ENCODE assay signal across 8 cellular contexts in genomic region chr5:138463335-138464017, GRCh38. TPM values are rescaled to one million over a fixed set of nuclear protein-coding genes. Genes with fewer than 3 reads are reported as not detected.
DNase-seq lines count a peak whose midpoint lies in the region; ATAC-seq, FAIRE-seq and TF ChIP-seq lines count a peak whose summit lies in the region.

No MANE protein-coding gene starts in this region.

- POLR2A ChIA-PET in BJ (lab: Charles Lee) (interaction anchor here (0.5 kb wide), 1 partner anchor 1176 kb away, joined by 3 read pairs; no protein-coding TSS in a partner anchor), K562 (lab: Yijun Ruan, JAX) (interaction anchor here (0.7 to 4.0 kb wide), 6 partner anchors 8 to 281 kb away, joined by 3 to 46 read pairs (median 4); no protein-coding TSS in a partner anchor), HepG2 (lab: Yijun Ruan, JAX) (interaction anchor here (1.0 to 4.0 kb wide), 6 partner anchors 18 to 112 kb away, joined by 3 to 58 read pairs (median 6); partner anchors contain the start of gene HSPA9)

- peak; percentile 27 for TF ChIP-seq CTCF in BJ (IDR thresholded peaks at IDR 0.05; ENCODE audit: insufficient read depth, low read depth, low read length)
- peak; percentile 52 to 65 (median 62) for TF ChIP-seq CTCF in K562 (IDR thresholded peaks at IDR 0.05 in 2 of 3, conservative IDR thresholded peaks at IDR 0.05 in 1 of 3; ENCODE audit: insufficient read depth in 2 of 3, low read depth in 1 of 3, low read length in 3 of 3)
- peak; percentile 69 for TF ChIP-seq CTCF in HepG2 (CRISPR knock-in tag; IDR thresholded peaks at IDR 0.05)
- no peak for TF ChIP-seq CTCF in tibial artery (IDR thresholded peaks at IDR 0.05)

- no TSS peak for BruUV-seq in K562 (replicated peaks; lab: Mats Ljungman, UMichigan)
- no TSS peak for BruUV-seq in HepG2 (replicated peaks; lab: Mats Ljungman, UMichigan)

- H3K36me3 ChIP-seq in BJ (ENCODE audit: control insufficient read depth, insufficient read depth, low read length) (peaks cover 8% of the 10 kb centered on the region), Karpas-422 (ENCODE audit: insufficient read depth, low read length) (no peaks in the 10 kb centered on the region), K562 (ENCODE audit: control insufficient read depth, insufficient read depth, low read length) (peaks cover 29% of the 10 kb centered on the region), HepG2 (replicated peaks in 1 of 2; ENCODE audit: control insufficient read depth in 1 of 2, insufficient read depth in 2 of 2, low read length in 2 of 2) (peaks cover 0 to 7% of the 10 kb centered on the region in 2 experiments; a peak in 2 of 5 replicates), tibial artery (peaks cover 0 to 13% (median 10%) of the 10 kb centered on the region in 3 donors)

- H3K79me2 ChIP-seq in Karpas-422 (ENCODE audit: low read length) = no peaks in the 10 kb centered on the region
- peaks cover 32% of the 10 kb centered on the region for H3K79me2 ChIP-seq in K562 (ENCODE audit: control insufficient read depth, insufficient read depth, low read length)
- H3K79me2 ChIP-seq in HepG2 (ENCODE audit: insufficient read depth, low read length) = peaks cover 3% of the 10 kb centered on the region

- in situ Hi-C loops in K562 (cut with MboI) (loop anchor here (5.0 kb wide), 1 partner anchor 39 kb away; no protein-coding TSS in a partner anchor), HepG2 (cut with HindIII; ENCODE audit: extremely low pct_ligation_motif_present, low pct_unique_long_range_greater_than_20kb) (loop anchor here (5.0 kb wide), 1 partner anchor 79 kb away; the partner anchor contains the start of gene ETF1)

- H3K27ac ChIP-seq in Karpas-422 (ENCODE audit: low read length) = peak overlapping the region; percentile 40; the same call in 1 of the 2 replicates
- H3K27ac ChIP-seq in K562 (ENCODE audit: extremely low read depth, low read depth, low read length) = peak overlapping the region; percentile 91
- H3K27ac ChIP-seq in HepG2 (ENCODE audit: extremely low read length, insufficient read depth, low read length) = peak overlapping the region; percentile 95
- H3K27ac ChIP-seq in tibial artery = peak overlapping the region; percentile 93 to 95

- H3K4me2 ChIP-seq in Karpas-422 (ENCODE audit: low read depth, low read length, poor library complexity, severe bottlenecking) = peak overlapping the region; percentile 96
- peak overlapping the region; percentile 86 for H3K4me2 ChIP-seq in K562 (ENCODE audit: insufficient read depth, low read length)
- peak overlapping the region; percentile 83 for H3K4me2 ChIP-seq in HepG2 (ENCODE audit: low read depth, low read length)

- no peaks in the 10 kb centered on the region for H3K9me3 ChIP-seq in Karpas-422 (ENCODE audit: low read length)
- no peaks in the 10 kb centered on the region for H3K9me3 ChIP-seq in K562 (replicated peaks; ENCODE audit: control insufficient read depth, insufficient read depth, low read depth, low read length)
- no peaks in the 10 kb centered on the region for H3K9me3 ChIP-seq in HepG2 (ENCODE audit: low read length)
- no peaks in the 10 kb centered on the region for H3K9me3 ChIP-seq in tibial artery

- peak overlapping the region; percentile 78 for H3K9ac ChIP-seq in Karpas-422 (ENCODE audit: low read length)
- peak overlapping the region; percentile 93 to 95 for H3K9ac ChIP-seq in K562 (ENCODE audit: insufficient read depth in 1 of 2, low read depth in 2 of 2, low read length in 2 of 2)
- peak overlapping the region; percentile 81 for H3K9ac ChIP-seq in HepG2 (ENCODE audit: insufficient read depth, low read depth, low read length)

- TF ChIP-seq RAD21 in K562 (CRISPR knock-in tag; conservative IDR thresholded peaks at IDR 0.05 in 1 of 2, IDR thresholded peaks at IDR 0.05 in 1 of 2) = peak; percentile 25 to 57; a peak in 3 of 4 replicates
- TF ChIP-seq RAD21 in HepG2 (CRISPR knock-in tag; IDR thresholded peaks at IDR 0.05) = peak; percentile 36; the same call in 1 of the 2 replicates

- H3K9me2 ChIP-seq in Karpas-422 (replicated peaks; ENCODE audit: insufficient read depth, low read length) = no peaks in the 10 kb centered on the region

- no peaks in the 10 kb centered on the region for H3K27me3 ChIP-seq in BJ (ENCODE audit: control insufficient read depth, insufficient read depth, low read length)
- H3K27me3 ChIP-seq in Karpas-422 (ENCODE audit: low read length) = peaks cover 4% of the 10 kb centered on the region; the same call in 1 of the 2 replicates
- H3K27me3 ChIP-seq in K562 (ENCODE audit: control insufficient read depth in 2 of 2, insufficient read depth in 2 of 2, low read length in 2 of 2) = no peaks in the 10 kb centered on the region
- H3K27me3 ChIP-seq in HepG2 (ENCODE audit: control insufficient read depth in 1 of 2, insufficient read depth in 2 of 2, low read length in 2 of 2) = peaks cover 0 to 8% of the 10 kb centered on the region in 2 experiments; a peak in 3 of 5 replicates
- no peaks in the 10 kb centered on the region for H3K27me3 ChIP-seq in tibial artery

- TF ChIP-seq EP300 in K562 (IDR thresholded peaks at IDR 0.05; ENCODE audit: low read length) = no peak
- no peak for TF ChIP-seq EP300 in HepG2 (IDR thresholded peaks at IDR 0.05; ENCODE audit: low read depth in 2 of 2, low read length in 2 of 2)
- TF ChIP-seq EP300 in HepG2 (CRISPR knock-in tag; IDR thresholded peaks at IDR 0.05; ENCODE audit: borderline replicate concordance) = no peak

- CTCF ChIA-PET in BJ (lab: Yijun Ruan, JAX) = interaction anchor here (1.0 to 11.1 kb wide), 9 partner anchors 8 to 84 kb away, joined by 5 to 101 read pairs (median 11); partner anchors contain the start of gene ETF1
- CTCF ChIA-PET in K562 (lab: Yijun Ruan, JAX; ENCODE audit: low intra/inter-chr PET ratio) = interaction anchor here (0.6 to 3.2 kb wide), 6 partner anchors 14 to 116 kb away, joined by 3 to 57 read pairs (median 3); partner anchors contain the start of gene ETF1
- CTCF ChIA-PET in HepG2 (lab: Yijun Ruan, JAX; ENCODE audit: low intra/inter-chr PET ratio, low total read pairs) = interaction anchor here (1.1 to 2.5 kb wide), 2 partner anchors 29 to 40 kb away, joined by 4 to 29 read pairs; no protein-coding TSS in a partner anchor

- FAIRE-seq in K562 (lab: Jason Lieb, UNC) (peak; percentile 75), HepG2 (lab: Jason Lieb, UNC) (no peak)

- intact Hi-C loops in K562 (cut with micrococcal nuclease) (loop anchor here (1.0 to 2.0 kb wide), 4 partner anchors 29 to 799 kb away; partner anchors contain the start of gene ETF1), HepG2 (cut with micrococcal nuclease; ENCODE audit: unreplicated experiment) (loop anchor here (1.0 to 2.0 kb wide), 2 partner anchors 40 to 79 kb away; partner anchors contain the start of gene ETF1), tibial artery (cut with DNase I; ENCODE audit: low total_unique reads) (loop anchor here (2.0 kb wide), 1 partner anchor 79 kb away; the partner anchor contains the start of gene ETF1)

- no peaks in the 10 kb centered on the region; the same call in 1 of the 2 replicates for H4K20me1 ChIP-seq in Karpas-422 (ENCODE audit: insufficient read depth, low read depth, low read length)
- H4K20me1 ChIP-seq in K562 (replicated peaks; ENCODE audit: control insufficient read depth, insufficient read depth, low read length) = peaks cover 29% of the 10 kb centered on the region
- H4K20me1 ChIP-seq in HepG2 (ENCODE audit: insufficient read depth, low read length) = peaks cover 3% of the 10 kb centered on the region; the same call in 1 of the 2 replicates

- peaks cover 22% of the 10 kb centered on the region for H3K9me1 ChIP-seq in K562 (ENCODE audit: control insufficient read depth, insufficient read depth, low read length)

- DNase-seq in BJ (ENCODE audit: low read depth) (no peak), Karpas-422 (peak; percentile 57), K562 (ENCODE audit: extremely low read depth in 1 of 4, low spot score in 3 of 4) (peak; percentile 30 to 75 (median 48)), HepG2 (ENCODE audit: low spot score) (no peak), tibial artery (no peak), retina (no peak)

- no peak for ATAC-seq in K562
- ATAC-seq in HepG2 = peak; percentile 12
- no peak for ATAC-seq in GM18517 (IDR thresholded peaks at IDR 0.05; ENCODE audit: unreplicated experiment)
- no peak for ATAC-seq in HG03457 (IDR thresholded peaks at IDR 0.05; ENCODE audit: unreplicated experiment)

- TF ChIP-seq POLR2A in K562 (conservative IDR thresholded peaks at IDR 0.05) (no peak), HepG2 (IDR thresholded peaks at IDR 0.05; ENCODE audit: insufficient read depth in 1 of 2, low read depth in 2 of 2, low read length in 2 of 2) (0 out of 4 replicates have a peak, but pooled peaks of 1 of the 2 experiments have one; percentile 34)

- WGBS in K562 (ENCODE audit: insufficient coverage, low coverage, missing lambda C conversion rate) = 20% methylated on average over 20 of the region's 23 CpGs
- 11% methylated on average over 12 of the region's 23 CpGs for WGBS in HepG2 (ENCODE audit: low lambda C conversion rate)

- H3K4me1 ChIP-seq in Karpas-422 (ENCODE audit: low read length) = peaks cover 21% of the 10 kb centered on the region
- H3K4me1 ChIP-seq in K562 (replicated peaks in 1 of 2; ENCODE audit: control insufficient read depth in 2 of 2, insufficient read depth in 2 of 2, low read length in 2 of 2) = peaks cover 28 to 65% of the 10 kb centered on the region in 2 experiments
- H3K4me1 ChIP-seq in HepG2 (ENCODE audit: insufficient read depth, low read length) = peaks cover 54% of the 10 kb centered on the region
- H3K4me1 ChIP-seq in tibial artery = peaks cover 0 to 47% (median 33%) of the 10 kb centered on the region in 4 donors

- H3K4me3 ChIP-seq in BJ (ENCODE audit: low read depth, low read length) (peak overlapping the region; percentile 84), Karpas-422 (ENCODE audit: low read length) (peak overlapping the region; percentile 73), K562 (peak overlapping the region; percentile 90), HepG2 (replicated peaks in 1 of 3; ENCODE audit: insufficient read depth in 1 of 3, low read depth in 2 of 3, low read length in 3 of 3) (peak overlapping the region; percentile 61 to 78 (median 66)), tibial artery (peak overlapping the region; percentile 60 to 85)

- H2AFZ ChIP-seq in Karpas-422 (ENCODE audit: low read length) = peak overlapping the region; percentile 88
- peak overlapping the region; percentile 73 for H2AFZ ChIP-seq in K562 (ENCODE audit: low read depth, low read length)
- no peak overlapping the region for H2AFZ ChIP-seq in HepG2 (ENCODE audit: low read length)

RNA-seq across cellular contexts. Expression of gene EGR1, which starts 1.8 kb away (rescaled TPM):
- polyA plus RNA-seq in BJ (2011; rRNA removed) = 4.7 and 5.4 TPM in 2 replicates
- 8.9 and 12.4 TPM in 2 replicates for polyA minus RNA-seq in BJ (2011; rRNA and poly(A)+ RNA removed)
- 0.61 and 1.7 TPM in 2 replicates for total RNA-seq in Karpas-422 (2014; rRNA removed; shearing (Covaris generic); ENCODE audit: low replicate concordance)
- 105 and 112 TPM in 2 replicates for total RNA-seq in K562 (2011; cell fraction: chromatin; rRNA removed; ENCODE audit: low replicate concordance)
- 51.7 and 57.5 TPM in 2 replicates for total RNA-seq in K562 (2011; cell fraction: nucleolus; rRNA removed)
- 70.1 and 77.6 TPM in 2 replicates for total RNA-seq in K562 (2011; cell fraction: nucleoplasm; rRNA removed)
- 10.1 and 32.7 TPM in 2 replicates for total RNA-seq in K562 (2014; rRNA removed)
- 12.0 and 19.7 TPM in 2 replicates for total RNA-seq in K562 (2014; rRNA removed; fragmentation: Illumina TruSeq; extraction: Trizol)
- total RNA-seq in K562 (2015; rRNA removed; fragmentation: Illumina TruSeq; extraction: Trizol) = 1.3 and 1.7 TPM in 2 replicates
- total RNA-seq in K562 (2021) = 77.0 and 135 TPM in 2 replicates
- polyA plus RNA-seq in K562 (2011; rRNA removed) = 9.0 and 12.2 TPM in 2 replicates
- polyA plus RNA-seq in K562 (2011; cell fraction: cytosol; rRNA removed) = 10.0 and 22.8 TPM in 2 replicates
- 25.0 and 99.0 TPM in 2 replicates for polyA plus RNA-seq in K562 (2011; cell fraction: nucleus; rRNA removed)
- polyA plus RNA-seq in K562 (2012) = 195 and 197 TPM in 2 replicates
- 78.6 and 132 TPM in 2 replicates for polyA plus RNA-seq in K562 (2014; fragmentation: Illumina TruSeq; extraction: Trizol)
- polyA plus RNA-seq in K562 (2014; fragmentation: Nextera tagmentation; extraction: Ambion mirVana) = 10 to 100 TPM; 21.5 to 43.6 TPM
- 54.7 and 102 TPM in 2 replicates for polyA plus RNA-seq in K562 (2014; rRNA removed)
- 8.4 and 15.0 TPM in 2 replicates for polyA minus RNA-seq in K562 (2011; rRNA and poly(A)+ RNA removed)
- 36.2 and 53.5 TPM in 2 replicates for polyA minus RNA-seq in K562 (2011; cell fraction: cytosol; rRNA and poly(A)+ RNA removed)
- 13.7 and 30.8 TPM in 2 replicates for polyA minus RNA-seq in K562 (2011; cell fraction: nucleus; rRNA and poly(A)+ RNA removed)
- total RNA-seq in HepG2 (2016; rRNA removed; fragmentation: Illumina TruSeq; extraction: Trizol) = 4.5 and 5.6 TPM in 2 replicates
- total RNA-seq in HepG2 (2016; cell fraction: cytosol; rRNA removed; fragmentation: Illumina TruSeq; extraction: Trizol; ENCODE audit: low read depth) = 1.2 and 1.5 TPM in 2 replicates
- total RNA-seq in HepG2 (2016; cell fraction: insoluble cytoplasmic fraction; rRNA removed; fragmentation: Illumina TruSeq; extraction: Trizol) = 3.9 and 5.3 TPM in 2 replicates
- 6.1 and 7.2 TPM in 2 replicates for total RNA-seq in HepG2 (2016; cell fraction: membrane; rRNA removed; fragmentation: Illumina TruSeq; extraction: Trizol)
- total RNA-seq in HepG2 (2016; cell fraction: nucleus; rRNA removed; fragmentation: Illumina TruSeq; extraction: Trizol) = 12.2 and 14.1 TPM in 2 replicates
- polyA plus RNA-seq in HepG2 (2011; rRNA removed) = 4.1 and 6.0 TPM in 2 replicates
- polyA plus RNA-seq in HepG2 (2011; cell fraction: cytosol; rRNA removed) = 3.2 TPM in 2 replicates
- 15.1 and 28.0 TPM in 2 replicates for polyA plus RNA-seq in HepG2 (2011; cell fraction: nucleus; rRNA removed)
- polyA plus RNA-seq in HepG2 (2012) = 8.0 and 12.9 TPM in 2 replicates
- 7.1 and 8.0 TPM in 2 replicates for polyA plus RNA-seq in HepG2 (2016; cell fraction: cytosol; fragmentation: Illumina TruSeq; extraction: Trizol; ENCODE audit: low read depth)
- polyA plus RNA-seq in HepG2 (2016; cell fraction: insoluble cytoplasmic fraction; fragmentation: Illumina TruSeq; extraction: Trizol; ENCODE audit: low read depth) = 24.2 and 37.9 TPM in 2 replicates
- 26.2 and 30.0 TPM in 2 replicates for polyA plus RNA-seq in HepG2 (2016; cell fraction: membrane; fragmentation: Illumina TruSeq; extraction: Trizol; ENCODE audit: low read depth)
- polyA plus RNA-seq in HepG2 (2016; cell fraction: nucleus; fragmentation: Illumina TruSeq; extraction: Trizol; ENCODE audit: insufficient read depth, low read depth) = 86.2 and 90.3 TPM in 2 replicates
- 0.91 and 8.0 TPM in 2 replicates for polyA minus RNA-seq in HepG2 (2011; rRNA and poly(A)+ RNA removed; ENCODE audit: low replicate concordance)
- polyA minus RNA-seq in HepG2 (2011; cell fraction: cytosol; rRNA and poly(A)+ RNA removed) = 7.8 and 10.3 TPM in 2 replicates
- 5.7 and 14.2 TPM in 2 replicates for polyA minus RNA-seq in HepG2 (2011; cell fraction: nucleus; rRNA and poly(A)+ RNA removed)

RNA-seq across cellular contexts. Expression of gene REEP2, which starts 24.6 kb away (rescaled TPM):
- polyA plus RNA-seq in BJ (2011; rRNA removed) (12.0 and 14.0 TPM in 2 replicates), K562 (2011; rRNA removed) (0.69 and 1.1 TPM in 2 replicates), K562 (2014; fragmentation: Illumina TruSeq; extraction: Trizol) (0.13 and 0.54 TPM in 2 replicates), K562 (2014; fragmentation: Nextera tagmentation; extraction: Ambion mirVana) (under 1 TPM in 1 of 2 experiments, not detected in 1; 0.03 TPM), K562 (2014; rRNA removed) (0.05 and 0.32 TPM in 2 replicates), HepG2 (2011; rRNA removed) (7.8 and 9.2 TPM in 2 replicates)
- 12.5 and 15.6 TPM in 2 replicates for polyA minus RNA-seq in BJ (2011; rRNA and poly(A)+ RNA removed)
- 1.8 and 3.1 TPM in 2 replicates for total RNA-seq in Karpas-422 (2014; rRNA removed; shearing (Covaris generic); ENCODE audit: low replicate concordance)
- 0.30 and 2.6 TPM in 2 replicates for total RNA-seq in K562 (2011; cell fraction: chromatin; rRNA removed; ENCODE audit: low replicate concordance)
- 0.67 and 0.92 TPM in 2 replicates for total RNA-seq in K562 (2011; cell fraction: nucleolus; rRNA removed)
- 0.76 and 1.8 TPM in 2 replicates for total RNA-seq in K562 (2011; cell fraction: nucleoplasm; rRNA removed)
- total RNA-seq in K562 (2014; rRNA removed) (0.09 and 0.49 TPM in 2 replicates), K562 (2014; rRNA removed; fragmentation: Illumina TruSeq; extraction: Trizol) (0.11 TPM in 1 of 2 replicates, not detected in the other), K562 (2015; rRNA removed; fragmentation: Illumina TruSeq; extraction: Trizol) (0.26 and 0.29 TPM in 2 replicates), K562 (2021) (0.44 and 0.63 TPM in 2 replicates), HepG2 (2016; rRNA removed; fragmentation: Illumina TruSeq; extraction: Trizol) (3.8 and 5.3 TPM in 2 replicates)
- 1.3 and 1.6 TPM in 2 replicates for polyA plus RNA-seq in K562 (2011; cell fraction: cytosol; rRNA removed)
- polyA plus RNA-seq in K562 (2011; cell fraction: nucleus; rRNA removed) = 2.2 and 3.1 TPM in 2 replicates
- 0.42 TPM in 2 replicates for polyA plus RNA-seq in K562 (2012)
- polyA minus RNA-seq in K562 (2011; rRNA and poly(A)+ RNA removed) = 0.99 and 2.2 TPM in 2 replicates
- 0.95 TPM in 1 of 2 replicates, not detected in the other for polyA minus RNA-seq in K562 (2011; cell fraction: cytosol; rRNA and poly(A)+ RNA removed)
- 0.11 and 0.67 TPM in 2 replicates for polyA minus RNA-seq in K562 (2011; cell fraction: nucleus; rRNA and poly(A)+ RNA removed)
- 9.0 and 9.4 TPM in 2 replicates for total RNA-seq in HepG2 (2016; cell fraction: cytosol; rRNA removed; fragmentation: Illumina TruSeq; extraction: Trizol; ENCODE audit: low read depth)
- total RNA-seq in HepG2 (2016; cell fraction: insoluble cytoplasmic fraction; rRNA removed; fragmentation: Illumina TruSeq; extraction: Trizol) = 3.9 and 5.8 TPM in 2 replicates
- 14.7 TPM in 2 replicates for total RNA-seq in HepG2 (2016; cell fraction: membrane; rRNA removed; fragmentation: Illumina TruSeq; extraction: Trizol)
- total RNA-seq in HepG2 (2016; cell fraction: nucleus; rRNA removed; fragmentation: Illumina TruSeq; extraction: Trizol) = 3.5 and 4.5 TPM in 2 replicates
- polyA plus RNA-seq in HepG2 (2011; cell fraction: cytosol; rRNA removed) = 6.4 and 8.0 TPM in 2 replicates
- 11.6 and 14.0 TPM in 2 replicates for polyA plus RNA-seq in HepG2 (2011; cell fraction: nucleus; rRNA removed)
- polyA plus RNA-seq in HepG2 (2012) = 6.1 and 6.7 TPM in 2 replicates
- 19.5 and 20.0 TPM in 2 replicates for polyA plus RNA-seq in HepG2 (2016; cell fraction: cytosol; fragmentation: Illumina TruSeq; extraction: Trizol; ENCODE audit: low read depth)
- 6.3 and 6.4 TPM in 2 replicates for polyA plus RNA-seq in HepG2 (2016; cell fraction: insoluble cytoplasmic fraction; fragmentation: Illumina TruSeq; extraction: Trizol; ENCODE audit: low read depth)
- polyA plus RNA-seq in HepG2 (2016; cell fraction: membrane; fragmentation: Illumina TruSeq; extraction: Trizol; ENCODE audit: low read depth) = 24.8 and 25.5 TPM in 2 replicates
- polyA plus RNA-seq in HepG2 (2016; cell fraction: nucleus; fragmentation: Illumina TruSeq; extraction: Trizol; ENCODE audit: insufficient read depth, low read depth) = 14.2 and 15.5 TPM in 2 replicates
- 11.3 TPM in 1 of 2 replicates, not detected in the other for polyA minus RNA-seq in HepG2 (2011; rRNA and poly(A)+ RNA removed; ENCODE audit: low replicate concordance)
- 4.0 and 5.3 TPM in 2 replicates for polyA minus RNA-seq in HepG2 (2011; cell fraction: cytosol; rRNA and poly(A)+ RNA removed)
- polyA minus RNA-seq in HepG2 (2011; cell fraction: nucleus; rRNA and poly(A)+ RNA removed) = 3.1 and 6.0 TPM in 2 replicates

Comparison
In these comparisons a context has a peak if more than half of its experiments do, and no peak if none do; other contexts are left out.
1. DNase-seq: peak in Karpas-422 (single experiment) and K562 (4 of 4); none in BJ (single experiment), HepG2 (single experiment), tibial artery (0 of 2) and retina (single experiment).
2. CTCF ChIP-seq: peak in BJ (single experiment), K562 (3 of 3) and HepG2 (single experiment); none in tibial artery (0 of 2).
3. H3K27ac ChIP-seq: peak in every context shown above with its lines; median percentile 95 in HepG2; 94 in tibial artery; 91 in K562; 40 in Karpas-422.
4. Peak in every context shown above with its lines, with median percentiles within 50 percentile points of each other: H3K4me3 ChIP-seq, H3K4me2 ChIP-seq and H3K9ac ChIP-seq.